Comparison of ENCODE assay signal across 8 cellular contexts in genomic region chr6:142207265-142207877, GRCh38.
A peak's percentile ranks its signal among the peaks of the same experiment; 100 is the strongest.
DNase-seq lines count a peak whose midpoint lies in the region; ATAC-seq and TF ChIP-seq lines count a peak whose summit lies in the region.

No MANE protein-coding gene starts in this region.

- in situ Hi-C loops in mammary epithelial cell (cut with MboI; ENCODE audit: low sequenced_read_pairs in 2 of 2) = no loop called here

- peak; percentile 23 to 44 for DNase-seq in AML-193 (lab: John Stamatoyannopoulos, UW)
- DNase-seq in HUDEP-2 (lab: John Stamatoyannopoulos, UW; ENCODE audit: unreplicated experiment in 76 of 76) = peak in 48 of 76 experiments; percentile 2 to 65 (median 26)
- peak in 3 of 5 experiments; percentile 9 to 34 (median 27) for DNase-seq in T-helper 2 cell
- DNase-seq in mammary epithelial cell = peak; percentile 32
- DNase-seq in left colon = peak in 1 of 2 donors; percentile 39
- peak; percentile 1 for DNase-seq in stimulated activated naive CD4-positive, alpha-beta T cell treated with Interleukin-2 at 50 U/mL for 16 hours (lab: John Stamatoyannopoulos, UW)

- H3K36me3 ChIP-seq in mammary epithelial cell (ENCODE audit: insufficient read depth, low read length) = peaks cover 13% of the 10 kb centered on the region

- no peak overlapping the region for H2AFZ ChIP-seq in mammary epithelial cell (ENCODE audit: low read depth, low read length)

- no peaks in the 10 kb centered on the region for H4K20me1 ChIP-seq in mammary epithelial cell (ENCODE audit: insufficient read depth, low read length)

- TF ChIP-seq CTCF in mammary epithelial cell (conservative IDR thresholded peaks at IDR 0.05 in 1 of 2, IDR thresholded peaks at IDR 0.05 in 1 of 2; ENCODE audit: extremely low read depth in 1 of 2, insufficient read depth in 1 of 2, low read depth in 1 of 2, low read length in 2 of 2) = peak; percentile 82 to 92

- no peaks in the 10 kb centered on the region for H3K79me2 ChIP-seq in mammary epithelial cell (ENCODE audit: insufficient read depth, low read length)

- BruUV-seq in mammary epithelial cell (replicated peaks; lab: Mats Ljungman, UMichigan) = no TSS peak

- H3K4me2 ChIP-seq in mammary epithelial cell (ENCODE audit: insufficient read depth, low read depth, low read length) = no peak overlapping the region

- no peak overlapping the region for H3K9ac ChIP-seq in mammary epithelial cell (ENCODE audit: insufficient read depth, low read length)

- ATAC-seq in GM18867 (IDR thresholded peaks at IDR 0.05; ENCODE audit: unreplicated experiment) (peak; percentile 89), left colon (peak; percentile 81), HG03108 (IDR thresholded peaks at IDR 0.05; ENCODE audit: unreplicated experiment) (no peak)

- intact Hi-C loops in mammary epithelial cell (cut with micrococcal nuclease) = loop anchor here (1.0 to 5.0 kb wide), 3 partner anchors 60 to 220 kb away; partner anchors contain the start of genes NMBR and VTA1
- intact Hi-C loops in left colon (cut with DNase I, micrococcal nuclease) = loop anchor here in 1 of 2 donors (5.0 kb wide), 1 partner anchor 60 kb away; the partner anchor contains the start of genes NMBR and VTA1

- no peaks in the 10 kb centered on the region for H3K4me1 ChIP-seq in mammary epithelial cell (ENCODE audit: insufficient read depth, low read length)

- no peak overlapping the region for H3K27ac ChIP-seq in mammary epithelial cell (ENCODE audit: insufficient read depth, low read depth, low read length)

- no peaks in the 10 kb centered on the region for H3K27me3 ChIP-seq in mammary epithelial cell (ENCODE audit: insufficient read depth, low read length)

- dilution Hi-C loops in mammary epithelial cell (cut with HindIII; ENCODE audit: low sequenced_read_pairs) = no loop called here

- no peak overlapping the region for H3K4me3 ChIP-seq in mammary epithelial cell (replicated peaks in 1 of 3; ENCODE audit: insufficient read depth in 1 of 3, low read depth in 2 of 3, low read length in 3 of 3)

- H3K9me3 ChIP-seq in mammary epithelial cell (replicated peaks; ENCODE audit: insufficient read depth, low read length) = no peaks in the 10 kb centered on the region

- 55% methylated on average over 4 of the region's 4 CpGs for WGBS in mammary epithelial cell (ENCODE audit: low coverage, missing lambda C conversion rate)

- CTCF ChIA-PET in mammary epithelial cell (lab: Charles Lee; ENCODE audit: low non-redundant PET) = interaction anchor here (0.7 to 0.8 kb wide), 2 partner anchors 95 to 1130 kb away, joined by 3 to 4 read pairs; partner anchors contain the start of gene ADGRG6
